Comparison of ENCODE assay signal across 16 cellular contexts in the genomic region with DNA sequence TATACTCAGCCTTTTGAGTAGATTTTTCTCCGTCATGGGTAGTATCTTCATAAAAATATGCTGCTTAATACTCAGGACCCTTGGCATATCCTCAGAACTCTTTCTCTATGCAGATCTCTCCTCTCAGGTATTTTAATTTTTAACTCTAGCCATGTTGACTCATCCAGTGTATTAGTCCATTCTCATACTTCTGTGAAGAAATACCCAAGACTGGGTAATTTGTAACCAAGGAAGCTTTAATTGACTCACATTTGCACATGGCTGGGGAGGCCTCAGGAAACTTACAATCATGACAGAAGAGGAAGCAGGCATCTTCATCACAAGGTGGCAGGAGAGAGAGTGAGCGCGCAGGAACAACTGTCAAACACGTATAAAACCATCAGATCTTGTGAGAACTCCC.
"Had no signal": no experiment of that assay in that cellular context is flagged by ENCODE, and none has a peak within 500 bp of the region (broad histone marks: within the 10 kb centered on the region; RNA-seq: fewer than 3 reads in every experiment).

No MANE protein-coding gene starts in this region.

- H3K9me3 ChIP-seq: thoracic aorta, upper lobe of left lung had no signal

- FAIRE-seq: kidney, small intestine had no signal

- H3K36me3 ChIP-seq: left ventricle myocardium inferior, thoracic aorta, upper lobe of left lung had no signal

- ATAC-seq: naive thymus-derived CD4-positive, alpha-beta T cell; sciatic nerve; stimulated activated memory B cell treated with anti-CD40 and anti-IgM and Interleukin-4, amounts not matched to agents 10 μg/mL and 1 μg/mL and 100 μg/mL, for 72 hours had no signal

- H3K4me1 ChIP-seq: left ventricle myocardium inferior, upper lobe of left lung had no signal

- H3K4me3 ChIP-seq: left ventricle myocardium inferior, thoracic aorta, upper lobe of left lung had no signal

- H3K27me3 ChIP-seq: upper lobe of left lung had no signal

- H3K27ac ChIP-seq: left ventricle myocardium inferior, thoracic aorta, upper lobe of left lung had no signal

- DNase-seq: activated B cell treated with CpG ODN at 0.5 μM for 24 hours; activated CD8-positive, alpha-beta memory T cell treated with anti-CD3 and anti-CD28 coated beads, Interleukin-2, amount 50 U/mL, for 48 hours; activated naive CD4-positive, alpha-beta T cell treated with anti-CD3 and anti-CD28 coated beads, Interleukin-2, amount 10 ng/mL, durations not matched to agents 7 days and 5 days; activated T-cell treated with anti-CD3 and anti-CD28 coated beads, Interleukin-2, amount 50 U/mL, for 48 hours; erythroblast; foreskin melanocyte; kidney; left ventricle myocardium inferior; naive thymus-derived CD4-positive, alpha-beta T cell; posterior cingulate gyrus; small intestine; stimulated activated CD4-positive, alpha-beta T cell treated with anti-CD3 and anti-CD28 coated beads, Interleukin-2, amount 100 ng/mL, for 24 hours; upper lobe of left lung had no signal
